Comparison of ENCODE assay signal across 17 cellular contexts in genomic region chr19:33493401-33494275, GRCh38.
"Had no signal": no experiment of that assay in that cellular context is flagged by ENCODE, and none has a peak within 500 bp of the region (broad histone marks: within the 10 kb centered on the region; RNA-seq: fewer than 3 reads in every experiment).

No MANE protein-coding gene starts in this region.

- H3K79me2 ChIP-seq: hepatocyte, parathyroid adenoma had no signal

- ATAC-seq: activated naive CD4-positive, alpha-beta T cell treated with anti-CD3 and anti-CD28 coated beads, Interleukin-2, amount 50 U/mL, for 72 hours; left cardiac atrium had no signal

- H3K4me3 ChIP-seq: adrenal gland, dorsolateral prefrontal cortex, hepatocyte, right atrium auricular region, SJSA1, skin epidermis, testis, upper lobe of left lung had no signal

- H3K36me3 Mint-ChIP-seq: activated naive CD4-positive, alpha-beta T cell treated with anti-CD3 and anti-CD28 coated beads, Interleukin-2, amount 50 U/mL, for 72 hours had no signal

- H3K9me3 Mint-ChIP-seq: activated naive CD4-positive, alpha-beta T cell treated with anti-CD3 and anti-CD28 coated beads, Interleukin-2, amount 50 U/mL, for 72 hours had no signal

- H3K27ac ChIP-seq: adrenal gland, dorsolateral prefrontal cortex, hepatocyte, parathyroid adenoma, right atrium auricular region, SJSA1, skin epidermis, testis, upper lobe of left lung, WERI-Rb-1 had no signal

- H3K27me3 ChIP-seq: adrenal gland, dorsolateral prefrontal cortex, hepatocyte, right atrium auricular region, SJSA1, testis, upper lobe of left lung had no signal

- H2AFZ ChIP-seq: hepatocyte, parathyroid adenoma had no signal

- H3K9me3 ChIP-seq: adrenal gland, right atrium auricular region, SJSA1, testis, upper lobe of left lung had no signal

- H3K4me1 ChIP-seq: adrenal gland, parathyroid adenoma, right atrium auricular region, SJSA1, upper lobe of left lung had no signal

- H3K4me2 ChIP-seq: hepatocyte had no signal

- DNase-seq: activated CD4-positive, alpha-beta T cell treated with anti-CD3 and anti-CD28 coated beads, Interleukin-2, amount 50 U/mL, for 48 hours; activated gamma-delta T cell treated with Interleukin-2 at 50 U/mL for 16 hours; adrenal gland; left cardiac atrium; stimulated activated CD4-positive, alpha-beta T cell treated with anti-CD3 and anti-CD28 coated beads, Interleukin-15, amount 100 ng/mL, for 24 hours; stimulated activated CD4-positive, alpha-beta T cell treated with anti-CD3 and anti-CD28 coated beads, Interleukin-2, amount 100 ng/mL, for 48 hours; SW 1271; testis; upper lobe of left lung; WERI-Rb-1 had no signal

- H3K36me3 ChIP-seq: adrenal gland, WERI-Rb-1 had no signal
